1 cellular context compared by ENCODE assay signal in genomic region chr2:152717242-152718046, GRCh38.
TF ChIP-seq lines count a peak whose summit lies in the region.

Gene PRPF40A, minus strand, starts transcription at chr2:152717461. Its CDS starts 22 bp downstream, at chr2:152717439.

TF ChIP-seq in K562, 482 proteins besides CTCF, POLR2A, EP300 and RAD21 (continued from another document and continues in another):
- TF ChIP-seq ZNF318 (IDR thresholded peaks at IDR 0.05; ENCODE audit: borderline replicate concordance in 1 of 2, low read depth in 1 of 2) (no peak), REST (CRISPR knock-in tag; IDR thresholded peaks at IDR 0.05; ENCODE audit: low read depth) (0 out of 2 replicates have a peak, but pooled peaks have one; percentile 1), BCOR (IDR thresholded peaks at IDR 0.05) (no peak), MCM5 (IDR thresholded peaks at IDR 0.05; ENCODE audit: low read depth) (no peak), ZNF324 (CRISPR knock-in tag; IDR thresholded peaks at IDR 0.05) (no peak), ZFP36 (IDR thresholded peaks at IDR 0.05; ENCODE audit: low read depth, low read length, partially characterized antibody) (no peak), CHD4 (IDR thresholded peaks at IDR 0.05; ENCODE audit: insufficient read depth, insufficient replicate concordance, low read depth, low read length, poor library complexity, severe bottlenecking) (no peak), ZNF655 (CRISPR knock-in tag; IDR thresholded peaks at IDR 0.05) (0 out of 2 replicates have a peak, but pooled peaks have one; percentile 49), KAT8 (IDR thresholded peaks at IDR 0.05; ENCODE audit: low read depth) (no peak), ZNF384 (IDR thresholded peaks at IDR 0.05; ENCODE audit: low read depth, low read length) (no peak), POLR2H (tag; IDR thresholded peaks at IDR 0.05; ENCODE audit: low read depth) (peak; percentile 57), TCF3 (CRISPR knock-in tag; IDR thresholded peaks at IDR 0.05) (no peak), PURB (CRISPR knock-in tag; IDR thresholded peaks at IDR 0.05; ENCODE audit: low read depth) (no peak), GMEB1 (CRISPR knock-in tag; IDR thresholded peaks at IDR 0.05) (peak; percentile 91), LEF1 (IDR thresholded peaks at IDR 0.05) (peak; percentile 3; the same call in 1 of the 2 replicates), NFYB (IDR thresholded peaks at IDR 0.05; ENCODE audit: extremely low read depth, insufficient read length) (peak; percentile 95), CHCHD3 (CRISPR knock-in tag; IDR thresholded peaks at IDR 0.05) (0 out of 2 replicates have a peak, but pooled peaks have one; percentile 70), MBD1 (CRISPR knock-in tag; IDR thresholded peaks at IDR 0.05) (no peak), ESRRA (IDR thresholded peaks at IDR 0.05; ENCODE audit: borderline replicate concordance, low read depth) (no peak), DPF2 (IDR thresholded peaks at IDR 0.05) (no peak; the same call in 1 of the 2 replicates), JUND (IDR thresholded peaks at IDR 0.05; ENCODE audit: borderline replicate concordance, low read depth, low read length) (no peak), JUND (tag; IDR thresholded peaks at IDR 0.05; ENCODE audit: borderline replicate concordance, low read depth, low read length) (no peak; the same call in 2 of the 3 replicates), E2F4 (CRISPR knock-in tag; IDR thresholded peaks at IDR 0.05; ENCODE audit: low read depth) (no peak; the same call in 1 of the 2 replicates), CLOCK (CRISPR knock-in tag; IDR thresholded peaks at IDR 0.05; ENCODE audit: borderline replicate concordance) (no peak), FOXP4 (CRISPR knock-in tag; IDR thresholded peaks at IDR 0.05; ENCODE audit: borderline replicate concordance) (no peak), ZNF217 (CRISPR knock-in tag; IDR thresholded peaks at IDR 0.05) (no peak), PCBP2 (IDR thresholded peaks at IDR 0.05; ENCODE audit: low read depth, low read length, poor library complexity, severe bottlenecking) (no peak), HCFC1 (IDR thresholded peaks at IDR 0.05; ENCODE audit: low read depth, low read length) (peak; percentile 76), DNMT1 (IDR thresholded peaks at IDR 0.05) (0 out of 2 replicates have a peak, but pooled peaks have one; percentile 73), ETS2 (tag; IDR thresholded peaks at IDR 0.05; ENCODE audit: borderline replicate concordance, poor library complexity, severe bottlenecking) (no peak)
